ENCODE assay signal across 22 cellular contexts in genomic region chr3:31481697-31482096, GRCh38. TPM values are rescaled to one million over a fixed set of nuclear protein-coding genes. Genes with fewer than 3 reads are reported as not detected.
DNase-seq lines count a peak whose midpoint lies in the region; ATAC-seq, FAIRE-seq and TF ChIP-seq lines count a peak whose summit lies in the region.
"Had no signal": no experiment of that assay in that cellular context is flagged by ENCODE, and none has a peak within 500 bp of the region (broad histone marks: within the 10 kb centered on the region; RNA-seq: fewer than 3 reads in every experiment).

No MANE protein-coding gene starts in this region.

- FAIRE-seq in K562 (lab: Jason Lieb, UNC), result no peak
- FAIRE-seq: A549, G401.6, GM12892, GM19239 had no signal

- no peaks in the 10 kb centered on the region for H4K20me1 ChIP-seq in K562 (replicated peaks; ENCODE audit: control insufficient read depth, insufficient read depth, low read length)

- H4K8ac ChIP-seq in trophoblast cell (ENCODE audit: low read depth, low read length), result no peak overlapping the region

- H3K4me2 ChIP-seq in K562 (ENCODE audit: insufficient read depth, low read length), result no peak overlapping the region
- H3K4me2 ChIP-seq in trophoblast cell (ENCODE audit: low read length), result no peak overlapping the region
- H3K4me2 ChIP-seq: A549, GM23338 had no signal

- no peak overlapping the region for H2BK5ac ChIP-seq in trophoblast cell (ENCODE audit: low read depth, low read length, poor library complexity)

- no peaks in the 10 kb centered on the region for H3K27me3 Mint-ChIP-seq in T-cell
- no peaks in the 10 kb centered on the region for H3K27me3 Mint-ChIP-seq in activated T-cell treated with anti-CD3 and anti-CD28 coated beads, Interleukin-2, amount 50 U/mL, for 72 hours (ENCODE audit: low read depth)

- TF ChIP-seq CTCF in LNCaP clone FGC (IDR thresholded peaks at IDR 0.05; ENCODE audit: control insufficient read depth, extremely low read depth, insufficient read depth) (no peak), K562 (IDR thresholded peaks at IDR 0.05 in 2 of 3, conservative IDR thresholded peaks at IDR 0.05 in 1 of 3; ENCODE audit: insufficient read depth in 2 of 3, low read depth in 1 of 3, low read length in 3 of 3) (no peak)

- H3K27me3 ChIP-seq in K562 (ENCODE audit: control insufficient read depth in 2 of 2, insufficient read depth in 2 of 2, low read length in 2 of 2), result no peaks in the 10 kb centered on the region
- H3K27me3 ChIP-seq in trophoblast cell (ENCODE audit: insufficient read depth, low read length), result no peaks in the 10 kb centered on the region

- H3K36me3 Mint-ChIP-seq in T-cell, result peaks cover 9% of the 10 kb centered on the region
- peaks cover 2 to 4% of the 10 kb centered on the region in 2 donors for H3K36me3 Mint-ChIP-seq in activated T-cell treated with anti-CD3 and anti-CD28 coated beads, Interleukin-2, amount 50 U/mL, for 72 hours (ENCODE audit: insufficient read depth in 2 of 2)
- H3K36me3 Mint-ChIP-seq: CD8-positive, alpha-beta T cell had no signal

- no peaks in the 10 kb centered on the region for H3K79me1 ChIP-seq in trophoblast cell (ENCODE audit: low read length)

- H3K79me2 ChIP-seq in K562 (ENCODE audit: control insufficient read depth, insufficient read depth, low read length) (no peaks in the 10 kb centered on the region), trophoblast cell (ENCODE audit: control insufficient read depth, insufficient read depth, low read length, poor library complexity) (no peaks in the 10 kb centered on the region)

- no peak overlapping the region for H3K27ac Mint-ChIP-seq in T-cell
- no peak overlapping the region for H3K27ac Mint-ChIP-seq in activated T-cell treated with anti-CD3 and anti-CD28 coated beads, Interleukin-2, amount 50 U/mL, for 72 hours
- H3K27ac Mint-ChIP-seq: CD8-positive, alpha-beta T cell; GM23338; H9 had no signal

- POLR2A ChIA-PET in K562 (lab: Yijun Ruan, JAX) (interaction anchor here (0.9 to 1.4 kb wide), 2 partner anchors 10 to 19 kb away, joined by 4 read pairs; no protein-coding TSS in a partner anchor), T-cell (lab: Charles Lee) (interaction anchor here in 1 of 2 donors (0.7 kb wide), 1 partner anchor 35 kb away, joined by 3 read pairs; no protein-coding TSS in a partner anchor)

- CTCF ChIA-PET in K562 (lab: Yijun Ruan, JAX; ENCODE audit: low intra/inter-chr PET ratio) (no interaction called here), T-cell (lab: Charles Lee) (interaction anchor here in 1 of 2 donors (0.5 kb wide), 1 partner anchor 773 kb away, joined by 3 read pairs; no protein-coding TSS in a partner anchor)

- H3K9ac ChIP-seq in K562 (ENCODE audit: insufficient read depth in 1 of 2, low read depth in 2 of 2, low read length in 2 of 2) (no peak overlapping the region), trophoblast cell (ENCODE audit: low read length) (no peak overlapping the region)

- no peak for TF ChIP-seq RAD21 in K562 (CRISPR knock-in tag; conservative IDR thresholded peaks at IDR 0.05 in 1 of 2, IDR thresholded peaks at IDR 0.05 in 1 of 2)

- no peak for TF ChIP-seq POLR2A in K562 (conservative IDR thresholded peaks at IDR 0.05)

- H3K4me3 ChIP-seq in LNCaP clone FGC (ENCODE audit: low read depth, low read length) (no peak overlapping the region), K562 (no peak overlapping the region), trophoblast cell (ENCODE audit: low read depth, low read length) (no peak overlapping the region)
- H3K4me3 ChIP-seq: A549, GM23338 had no signal

- H3K23ac ChIP-seq in trophoblast cell (ENCODE audit: low read length), result no peak overlapping the region

- H3K14ac ChIP-seq in trophoblast cell (ENCODE audit: low read length), result no peak overlapping the region

- intact Hi-C loops in K562 (cut with micrococcal nuclease), result no loop called here

- BruUV-seq in K562 (replicated peaks; lab: Mats Ljungman, UMichigan), result no TSS peak

- no peaks in the 10 kb centered on the region for H3K9me1 ChIP-seq in K562 (ENCODE audit: control insufficient read depth, insufficient read depth, low read length)

- no peak overlapping the region for H3K4ac ChIP-seq in trophoblast cell (ENCODE audit: low read depth, low read length)

- in situ Hi-C loops in K562 (cut with MboI), result no loop called here

- TF ChIP-seq EP300 in K562 (IDR thresholded peaks at IDR 0.05; ENCODE audit: low read length), result no peak

- no peak overlapping the region for H2AK5ac ChIP-seq in trophoblast cell (ENCODE audit: low read length)

- peaks cover 3 to 5% (median 4%) of the 10 kb centered on the region in 3 donors for H3K9me3 Mint-ChIP-seq in T-cell
- peaks cover 5% of the 10 kb centered on the region in 2 donors for H3K9me3 Mint-ChIP-seq in activated T-cell treated with anti-CD3 and anti-CD28 coated beads, Interleukin-2, amount 50 U/mL, for 72 hours
- H3K9me3 Mint-ChIP-seq: GM23338 had no signal

- H4K91ac ChIP-seq in trophoblast cell (ENCODE audit: low read depth, low read length), result no peak overlapping the region

- DNase-seq in LNCaP clone FGC (ENCODE audit: low read depth) (peak; percentile 10), K562 (ENCODE audit: extremely low read depth in 1 of 4, low spot score in 3 of 4) (no peak), epithelial cell of prostate (ENCODE audit: low read depth, low spot score) (peak; percentile 31), trophoblast cell (peak; percentile 74 to 94), T-cell (no peak), NCI-H1436 treated with DMSO at 0.1 percent for 48 hours (lab: John Stamatoyannopoulos, UW) (no peak)
- no peak for DNase-seq in activated T-cell treated with anti-CD3 and anti-CD28 coated beads, Interleukin-2, amount 50 U/mL, for 72 hours
- DNase-seq: 8988T; ACHN; C1 segment of cervical spinal cord; Caco-2; CD8-positive, alpha-beta T cell; DMS153; DND-41; H9 had no signal

- H3K9me3 ChIP-seq in K562 (replicated peaks; ENCODE audit: control insufficient read depth, insufficient read depth, low read depth, low read length) (peaks cover 4% of the 10 kb centered on the region; the same call in 1 of the 2 replicates), trophoblast cell (ENCODE audit: insufficient read depth, low read depth, low read length) (no peaks in the 10 kb centered on the region)
- H3K9me3 ChIP-seq: A549, Caco-2 had no signal

- H2BK120ac ChIP-seq in trophoblast cell (ENCODE audit: insufficient read depth, low read length, poor library complexity), result no peak overlapping the region

- no peaks in the 10 kb centered on the region for H3K36me3 ChIP-seq in K562 (ENCODE audit: control insufficient read depth, insufficient read depth, low read length)
- H3K36me3 ChIP-seq in trophoblast cell (ENCODE audit: control insufficient read depth in 1 of 2, insufficient read depth in 2 of 2, low read length in 2 of 2), result no peaks in the 10 kb centered on the region

- no peak overlapping the region for H3K18ac ChIP-seq in trophoblast cell (ENCODE audit: low read length)

- H3K4me3 Mint-ChIP-seq in T-cell, result no peak overlapping the region
- no peak overlapping the region for H3K4me3 Mint-ChIP-seq in activated T-cell treated with anti-CD3 and anti-CD28 coated beads, Interleukin-2, amount 50 U/mL, for 72 hours
- H3K4me3 Mint-ChIP-seq: CD8-positive, alpha-beta T cell; GM23338; H9 had no signal

- H3K4me1 Mint-ChIP-seq in T-cell, result peaks cover 0 to 6% (median 5%) of the 10 kb centered on the region in 3 donors
- no peaks in the 10 kb centered on the region for H3K4me1 Mint-ChIP-seq in activated T-cell treated with anti-CD3 and anti-CD28 coated beads, Interleukin-2, amount 50 U/mL, for 72 hours (ENCODE audit: low read depth)

- H4K12ac ChIP-seq in trophoblast cell (ENCODE audit: low read depth, low read length), result no peak overlapping the region

- no peak overlapping the region for H2BK12ac ChIP-seq in trophoblast cell (ENCODE audit: low read length)

- H2AFZ ChIP-seq in K562 (ENCODE audit: low read depth, low read length) (no peak overlapping the region), trophoblast cell (ENCODE audit: insufficient read depth, low read length, poor library complexity) (no peak overlapping the region)
- H2AFZ ChIP-seq: GM23338 had no signal

- H3K27ac ChIP-seq in K562 (ENCODE audit: extremely low read depth, low read depth, low read length), result no peak overlapping the region
- H3K27ac ChIP-seq in epithelial cell of prostate, result no peak overlapping the region
- no peak overlapping the region for H3K27ac ChIP-seq in trophoblast cell (ENCODE audit: low read depth, low read length)
- H3K27ac ChIP-seq: A549 had no signal

- WGBS in K562 (ENCODE audit: insufficient coverage, low coverage, missing lambda C conversion rate), result 9% methylated on average over 3 of the region's 3 CpGs
- WGBS in trophoblast cell (ENCODE audit: extremely low coverage, insufficient coverage, insufficient read length), result no CpG with 5 or more reads among the region's 3 CpGs

- peak; percentile 32; the same call in 2 of the 3 replicates for ATAC-seq in K562
- no peak for ATAC-seq in T-cell (replicated peaks in 1 of 4)
- ATAC-seq in HG03139 (IDR thresholded peaks at IDR 0.05; ENCODE audit: unreplicated experiment), result no peak
- ATAC-seq in activated T-cell treated with anti-CD3 and anti-CD28 coated beads, Interleukin-2, amount 50 U/mL, for 72 hours (replicated peaks in 1 of 2), result no peak
- ATAC-seq: A549; CD8-positive, alpha-beta T cell; GM23338; HCT116 had no signal

- peaks cover 0 to 2% of the 10 kb centered on the region in 2 experiments; a peak in 2 of 5 replicates for H3K4me1 ChIP-seq in K562 (replicated peaks in 1 of 2; ENCODE audit: control insufficient read depth in 2 of 2, insufficient read depth in 2 of 2, low read length in 2 of 2)
- H3K4me1 ChIP-seq in trophoblast cell (ENCODE audit: control insufficient read depth in 1 of 2, insufficient read depth in 2 of 2, low read length in 2 of 2), result peaks cover 0 to under 1% of the 10 kb centered on the region in 2 experiments
- H3K4me1 ChIP-seq: A549, Caco-2 had no signal

RNA-seq across cellular contexts. Expression of gene STT3B, which starts 51.0 kb away (rescaled TPM):
- total RNA-seq in K562 (2011; cell fraction: chromatin; rRNA removed; ENCODE audit: low replicate concordance), result 117 and 214 TPM in 2 replicates
- 88.2 and 95.5 TPM in 2 replicates for total RNA-seq in K562 (2011; cell fraction: nucleolus; rRNA removed)
- 186 and 203 TPM in 2 replicates for total RNA-seq in K562 (2011; cell fraction: nucleoplasm; rRNA removed)
- total RNA-seq in K562 (2014; rRNA removed) (88.0 and 111 TPM in 2 replicates), K562 (2014; rRNA removed; fragmentation: Illumina TruSeq; extraction: Trizol) (144 TPM in 2 replicates), K562 (2015; rRNA removed; fragmentation: Illumina TruSeq; extraction: Trizol) (142 and 147 TPM in 2 replicates), K562 (2021) (111 and 114 TPM in 2 replicates), T-cell (100 to 1,000 TPM in 4 of 5 donors, 10 to 100 TPM in 1; 92.1 to 160 (median 110) TPM)
- polyA plus RNA-seq in K562 (2011; rRNA removed) (87.8 and 125 TPM in 2 replicates), K562 (2014; fragmentation: Illumina TruSeq; extraction: Trizol) (80.5 and 100 TPM in 2 replicates), K562 (2014; fragmentation: Nextera tagmentation; extraction: Ambion mirVana) (10 to 100 TPM; 22.4 to 32.8 TPM), K562 (2014; rRNA removed) (76.8 and 85.9 TPM in 2 replicates)
- polyA plus RNA-seq in K562 (2011; cell fraction: cytosol; rRNA removed), result 43.1 and 55.5 TPM in 2 replicates
- polyA plus RNA-seq in K562 (2011; cell fraction: nucleus; rRNA removed), result 33.7 and 45.5 TPM in 2 replicates
- 71.2 and 87.2 TPM in 2 replicates for polyA plus RNA-seq in K562 (2012)
- 169 and 173 TPM in 2 replicates for polyA minus RNA-seq in K562 (2011; rRNA and poly(A)+ RNA removed)
- 50.8 and 65.5 TPM in 2 replicates for polyA minus RNA-seq in K562 (2011; cell fraction: cytosol; rRNA and poly(A)+ RNA removed)
- 47.0 and 80.1 TPM in 2 replicates for polyA minus RNA-seq in K562 (2011; cell fraction: nucleus; rRNA and poly(A)+ RNA removed)
- polyA plus RNA-seq in trophoblast cell (2013), result 277 and 288 TPM in 2 replicates
- total RNA-seq in activated T-cell treated with anti-CD3 and anti-CD28 coated beads, Interleukin-2, amount 50 U/mL, for 72 hours, result 100 to 1,000 TPM; 100 to 119 TPM

Comparison
In these comparisons a context has a peak if more than half of its experiments do, and no peak if none do; other contexts are left out.
1. DNase-seq: peak in LNCaP clone FGC (single experiment), epithelial cell of prostate (single experiment) and trophoblast cell (2 of 2); none in K562 (0 of 4), T-cell (0 of 34), NCI-H1436 treated with DMSO at 0.1 percent for 48 hours (single experiment) and activated T-cell treated with anti-CD3 and anti-CD28 coated beads, Interleukin-2, amount 50 U/mL, for 72 hours (0 of 2).